In genomic region chr14:68148763-68149162, GRCh38 we compare ENCODE assay signal across 26 cellular contexts.
"Had no signal": no experiment of that assay in that cellular context is flagged by ENCODE, and none has a peak within 500 bp of the region (broad histone marks: within the 10 kb centered on the region; RNA-seq: fewer than 3 reads in every experiment).

No MANE protein-coding gene starts in this region.

- H3K4me3 Mint-ChIP-seq: activated CD8-positive, alpha-beta T cell treated with anti-CD3 and anti-CD28 coated beads, Interleukin-2, amount 10 ng/mL, durations not matched to agents 7 days and 5 days; activated naive CD8-positive, alpha-beta T cell treated with anti-CD3 and anti-CD28 coated beads, Interleukin-2, amount 50 U/mL, for 24 hours; brain had no signal

- H3K27me3 Mint-ChIP-seq: activated naive CD8-positive, alpha-beta T cell treated with anti-CD3 and anti-CD28 coated beads, Interleukin-2, amount 50 U/mL, for 24 hours; brain had no signal

- H3K27ac ChIP-seq: ascending aorta, cardiac muscle cell, SJCRH30, WERI-Rb-1 had no signal

- H3K4me2 ChIP-seq: SK-N-SH had no signal

- DNase-seq: activated CD4-positive, alpha-beta T cell treated with anti-CD3 and anti-CD28 coated beads for 4 hours; activated CD4-positive, alpha-beta T cell treated with anti-CD3 and anti-CD28 coated beads, Interleukin-2, amount 50 U/mL, for 4 hours; activated CD8-positive, alpha-beta memory T cell treated with anti-CD3 and anti-CD28 coated beads, Interleukin-2, amount 50 U/mL, for 48 hours; activated CD8-positive, alpha-beta T cell treated with anti-CD3 and anti-CD28 coated beads, Interleukin-2, amount 10 ng/mL, durations not matched to agents 7 days and 5 days; activated effector memory CD4-positive, alpha-beta T cell treated with anti-CD3 and anti-CD28 coated beads, Interleukin-2, amount 50 U/mL, for 16 hours; activated naive CD4-positive, alpha-beta T cell treated with Interleukin-2 at 50 U/mL for 16 hours; activated naive CD8-positive, alpha-beta T cell treated with anti-CD3 and anti-CD28 coated beads, Interleukin-2, amount 50 U/mL, for 24 hours; activated T-cell treated with anti-CD3 and anti-CD28 coated beads, Interleukin-2, amount 50 U/mL, for 1 hour; amniotic stem cell; Karpas-422; NCI-H1105 treated with DMSO at 0.1 percent for 48 hours; NCI-H146; NCI-H187 treated with DMSO at 0.1 percent for 48 hours; NCI-H2171; NCI-H2227 treated with DMSO at 0.1 percent for 48 hours; NCI-H526 treated with DMSO at 0.1 percent for 48 hours; NCI-H82; Right ventricle myocardium superior; RPMI8226; SJCRH30; SK-N-SH; WERI-Rb-1 had no signal

- H3K9ac ChIP-seq: SK-N-SH had no signal

- H3K27ac Mint-ChIP-seq: activated CD8-positive, alpha-beta T cell treated with anti-CD3 and anti-CD28 coated beads, Interleukin-2, amount 10 ng/mL, durations not matched to agents 7 days and 5 days; activated naive CD8-positive, alpha-beta T cell treated with anti-CD3 and anti-CD28 coated beads, Interleukin-2, amount 50 U/mL, for 24 hours had no signal

- H3K27me3 ChIP-seq: ascending aorta, cardiac muscle cell, SJCRH30 had no signal

- H3K36me3 ChIP-seq: ascending aorta, cardiac muscle cell, SJCRH30, WERI-Rb-1 had no signal

- H3K4me3 ChIP-seq: ascending aorta, cardiac muscle cell, K562, SJCRH30 had no signal

- ATAC-seq: activated CD8-positive, alpha-beta T cell treated with anti-CD3 and anti-CD28 coated beads, Interleukin-2, amount 10 ng/mL, durations not matched to agents 7 days and 5 days; activated naive CD8-positive, alpha-beta T cell treated with anti-CD3 and anti-CD28 coated beads, Interleukin-2, amount 50 U/mL, for 24 hours; K562 had no signal
